In the genomic region with DNA sequence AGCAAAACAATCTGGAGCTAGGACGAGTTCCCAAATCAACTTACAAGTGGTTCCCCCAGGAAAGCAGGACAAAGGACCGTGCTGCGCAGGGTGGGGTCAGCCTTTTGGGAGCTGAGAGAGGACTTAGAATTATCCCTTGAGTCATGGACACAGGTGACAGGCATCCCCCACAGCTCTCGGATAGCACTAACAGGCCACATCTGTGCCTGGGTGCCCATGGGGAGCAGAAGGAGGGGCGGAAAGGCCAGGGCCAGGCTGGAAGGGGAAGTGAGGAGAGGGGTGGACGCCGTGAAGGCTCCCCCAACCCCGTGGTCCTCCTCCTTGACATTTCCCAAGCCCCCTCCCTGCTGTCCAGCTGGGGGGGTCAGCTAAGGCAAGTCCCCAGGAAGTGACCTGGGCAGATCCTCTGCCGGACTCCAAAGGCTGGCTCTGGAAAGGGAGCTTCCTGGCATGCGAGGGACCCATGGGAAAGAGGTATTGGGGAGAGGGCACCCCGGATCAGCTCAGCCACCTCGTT, we compare ENCODE assay signal across 1 cellular context.
TF ChIP-seq lines count a peak whose summit lies in the region.

No MANE protein-coding gene starts in this region.

TF ChIP-seq in GM12878, 131 proteins besides CTCF, POLR2A, EP300 and RAD21 (continued from another document):
- TF ChIP-seq, protein P1, sequence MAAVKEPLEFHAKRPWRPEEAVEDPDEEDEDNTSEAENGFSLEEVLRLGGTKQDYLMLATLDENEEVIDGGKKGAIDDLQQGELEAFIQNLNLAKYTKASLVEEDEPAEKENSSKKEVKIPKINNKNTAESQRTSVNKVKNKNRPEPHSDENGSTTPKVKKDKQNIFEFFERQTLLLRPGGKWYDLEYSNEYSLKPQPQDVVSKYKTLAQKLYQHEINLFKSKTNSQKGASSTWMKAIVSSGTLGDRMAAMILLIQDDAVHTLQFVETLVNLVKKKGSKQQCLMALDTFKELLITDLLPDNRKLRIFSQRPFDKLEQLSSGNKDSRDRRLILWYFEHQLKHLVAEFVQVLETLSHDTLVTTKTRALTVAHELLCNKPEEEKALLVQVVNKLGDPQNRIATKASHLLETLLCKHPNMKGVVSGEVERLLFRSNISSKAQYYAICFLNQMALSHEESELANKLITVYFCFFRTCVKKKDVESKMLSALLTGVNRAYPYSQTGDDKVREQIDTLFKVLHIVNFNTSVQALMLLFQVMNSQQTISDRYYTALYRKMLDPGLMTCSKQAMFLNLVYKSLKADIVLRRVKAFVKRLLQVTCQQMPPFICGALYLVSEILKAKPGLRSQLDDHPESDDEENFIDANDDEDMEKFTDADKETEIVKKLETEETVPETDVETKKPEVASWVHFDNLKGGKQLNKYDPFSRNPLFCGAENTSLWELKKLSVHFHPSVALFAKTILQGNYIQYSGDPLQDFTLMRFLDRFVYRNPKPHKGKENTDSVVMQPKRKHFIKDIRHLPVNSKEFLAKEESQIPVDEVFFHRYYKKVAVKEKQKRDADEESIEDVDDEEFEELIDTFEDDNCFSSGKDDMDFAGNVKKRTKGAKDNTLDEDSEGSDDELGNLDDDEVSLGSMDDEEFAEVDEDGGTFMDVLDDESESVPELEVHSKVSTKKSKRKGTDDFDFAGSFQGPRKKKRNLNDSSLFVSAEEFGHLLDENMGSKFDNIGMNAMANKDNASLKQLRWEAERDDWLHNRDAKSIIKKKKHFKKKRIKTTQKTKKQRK (IDR thresholded peaks at IDR 0.05; ENCODE audit: low read depth, low read length): no peak
- TF ChIP-seq, protein P2, sequence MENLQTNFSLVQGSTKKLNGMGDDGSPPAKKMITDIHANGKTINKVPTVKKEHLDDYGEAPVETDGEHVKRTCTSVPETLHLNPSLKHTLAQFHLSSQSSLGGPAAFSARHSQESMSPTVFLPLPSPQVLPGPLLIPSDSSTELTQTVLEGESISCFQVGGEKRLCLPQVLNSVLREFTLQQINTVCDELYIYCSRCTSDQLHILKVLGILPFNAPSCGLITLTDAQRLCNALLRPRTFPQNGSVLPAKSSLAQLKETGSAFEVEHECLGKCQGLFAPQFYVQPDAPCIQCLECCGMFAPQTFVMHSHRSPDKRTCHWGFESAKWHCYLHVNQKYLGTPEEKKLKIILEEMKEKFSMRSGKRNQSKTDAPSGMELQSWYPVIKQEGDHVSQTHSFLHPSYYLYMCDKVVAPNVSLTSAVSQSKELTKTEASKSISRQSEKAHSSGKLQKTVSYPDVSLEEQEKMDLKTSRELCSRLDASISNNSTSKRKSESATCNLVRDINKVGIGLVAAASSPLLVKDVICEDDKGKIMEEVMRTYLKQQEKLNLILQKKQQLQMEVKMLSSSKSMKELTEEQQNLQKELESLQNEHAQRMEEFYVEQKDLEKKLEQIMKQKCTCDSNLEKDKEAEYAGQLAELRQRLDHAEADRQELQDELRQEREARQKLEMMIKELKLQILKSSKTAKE (IDR thresholded peaks at IDR 0.05; ENCODE audit: low read depth, poor library complexity, severe bottlenecking): no peak
- no peak for TF ChIP-seq BCL11A (IDR thresholded peaks at IDR 0.05; ENCODE audit: low read depth, low read length)
- TF ChIP-seq EED (IDR thresholded peaks at IDR 0.05; ENCODE audit: low read depth): peak; percentile 44
- TF ChIP-seq SPI1 (IDR thresholded peaks at IDR 0.05; ENCODE audit: borderline replicate concordance, insufficient read depth, low read depth, low read length): peak; percentile 37; the same call in 1 of the 2 replicates
- TF ChIP-seq, protein P3, sequence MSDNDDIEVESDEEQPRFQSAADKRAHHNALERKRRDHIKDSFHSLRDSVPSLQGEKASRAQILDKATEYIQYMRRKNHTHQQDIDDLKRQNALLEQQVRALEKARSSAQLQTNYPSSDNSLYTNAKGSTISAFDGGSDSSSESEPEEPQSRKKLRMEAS (IDR thresholded peaks at IDR 0.05; ENCODE audit: low read depth, low read length): no peak
- TF ChIP-seq, protein P4, sequence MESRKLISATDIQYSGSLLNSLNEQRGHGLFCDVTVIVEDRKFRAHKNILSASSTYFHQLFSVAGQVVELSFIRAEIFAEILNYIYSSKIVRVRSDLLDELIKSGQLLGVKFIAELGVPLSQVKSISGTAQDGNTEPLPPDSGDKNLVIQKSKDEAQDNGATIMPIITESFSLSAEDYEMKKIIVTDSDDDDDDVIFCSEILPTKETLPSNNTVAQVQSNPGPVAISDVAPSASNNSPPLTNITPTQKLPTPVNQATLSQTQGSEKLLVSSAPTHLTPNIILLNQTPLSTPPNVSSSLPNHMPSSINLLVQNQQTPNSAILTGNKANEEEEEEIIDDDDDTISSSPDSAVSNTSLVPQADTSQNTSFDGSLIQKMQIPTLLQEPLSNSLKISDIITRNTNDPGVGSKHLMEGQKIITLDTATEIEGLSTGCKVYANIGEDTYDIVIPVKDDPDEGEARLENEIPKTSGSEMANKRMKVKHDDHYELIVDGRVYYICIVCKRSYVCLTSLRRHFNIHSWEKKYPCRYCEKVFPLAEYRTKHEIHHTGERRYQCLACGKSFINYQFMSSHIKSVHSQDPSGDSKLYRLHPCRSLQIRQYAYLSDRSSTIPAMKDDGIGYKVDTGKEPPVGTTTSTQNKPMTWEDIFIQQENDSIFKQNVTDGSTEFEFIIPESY (IDR thresholded peaks at IDR 0.05): no peak
- TF ChIP-seq, protein P5, sequence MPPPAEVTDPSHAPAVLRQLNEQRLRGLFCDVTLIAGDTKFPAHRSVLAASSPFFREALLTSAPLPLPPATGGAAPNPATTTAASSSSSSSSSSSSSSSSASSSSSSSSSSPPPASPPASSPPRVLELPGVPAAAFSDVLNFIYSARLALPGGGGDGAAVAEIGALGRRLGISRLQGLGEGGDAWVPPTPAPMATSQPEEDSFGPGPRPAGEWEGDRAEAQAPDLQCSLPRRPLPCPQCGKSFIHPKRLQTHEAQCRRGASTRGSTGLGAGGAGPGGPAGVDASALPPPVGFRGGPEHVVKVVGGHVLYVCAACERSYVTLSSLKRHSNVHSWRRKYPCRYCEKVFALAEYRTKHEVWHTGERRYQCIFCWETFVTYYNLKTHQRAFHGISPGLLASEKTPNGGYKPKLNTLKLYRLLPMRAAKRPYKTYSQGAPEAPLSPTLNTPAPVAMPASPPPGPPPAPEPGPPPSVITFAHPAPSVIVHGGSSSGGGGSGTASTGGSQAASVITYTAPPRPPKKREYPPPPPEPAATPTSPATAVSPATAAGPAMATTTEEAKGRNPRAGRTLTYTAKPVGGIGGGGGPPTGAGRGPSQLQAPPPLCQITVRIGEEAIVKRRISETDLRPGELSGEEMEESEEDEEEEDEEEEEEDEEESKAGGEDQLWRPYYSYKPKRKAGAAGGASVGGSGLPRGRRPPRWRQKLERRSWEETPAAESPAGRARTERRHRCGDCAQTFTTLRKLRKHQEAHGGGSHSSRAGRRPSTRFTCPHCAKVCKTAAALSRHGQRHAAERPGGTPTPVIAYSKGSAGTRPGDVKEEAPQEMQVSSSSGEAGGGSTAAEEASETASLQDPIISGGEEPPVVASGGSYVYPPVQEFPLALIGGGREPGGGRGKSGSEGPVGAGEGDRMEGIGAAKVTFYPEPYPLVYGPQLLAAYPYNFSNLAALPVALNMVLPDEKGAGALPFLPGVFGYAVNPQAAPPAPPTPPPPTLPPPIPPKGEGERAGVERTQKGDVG (CRISPR knock-in tag; IDR thresholded peaks at IDR 0.05): no peak
- TF ChIP-seq, protein P6, sequence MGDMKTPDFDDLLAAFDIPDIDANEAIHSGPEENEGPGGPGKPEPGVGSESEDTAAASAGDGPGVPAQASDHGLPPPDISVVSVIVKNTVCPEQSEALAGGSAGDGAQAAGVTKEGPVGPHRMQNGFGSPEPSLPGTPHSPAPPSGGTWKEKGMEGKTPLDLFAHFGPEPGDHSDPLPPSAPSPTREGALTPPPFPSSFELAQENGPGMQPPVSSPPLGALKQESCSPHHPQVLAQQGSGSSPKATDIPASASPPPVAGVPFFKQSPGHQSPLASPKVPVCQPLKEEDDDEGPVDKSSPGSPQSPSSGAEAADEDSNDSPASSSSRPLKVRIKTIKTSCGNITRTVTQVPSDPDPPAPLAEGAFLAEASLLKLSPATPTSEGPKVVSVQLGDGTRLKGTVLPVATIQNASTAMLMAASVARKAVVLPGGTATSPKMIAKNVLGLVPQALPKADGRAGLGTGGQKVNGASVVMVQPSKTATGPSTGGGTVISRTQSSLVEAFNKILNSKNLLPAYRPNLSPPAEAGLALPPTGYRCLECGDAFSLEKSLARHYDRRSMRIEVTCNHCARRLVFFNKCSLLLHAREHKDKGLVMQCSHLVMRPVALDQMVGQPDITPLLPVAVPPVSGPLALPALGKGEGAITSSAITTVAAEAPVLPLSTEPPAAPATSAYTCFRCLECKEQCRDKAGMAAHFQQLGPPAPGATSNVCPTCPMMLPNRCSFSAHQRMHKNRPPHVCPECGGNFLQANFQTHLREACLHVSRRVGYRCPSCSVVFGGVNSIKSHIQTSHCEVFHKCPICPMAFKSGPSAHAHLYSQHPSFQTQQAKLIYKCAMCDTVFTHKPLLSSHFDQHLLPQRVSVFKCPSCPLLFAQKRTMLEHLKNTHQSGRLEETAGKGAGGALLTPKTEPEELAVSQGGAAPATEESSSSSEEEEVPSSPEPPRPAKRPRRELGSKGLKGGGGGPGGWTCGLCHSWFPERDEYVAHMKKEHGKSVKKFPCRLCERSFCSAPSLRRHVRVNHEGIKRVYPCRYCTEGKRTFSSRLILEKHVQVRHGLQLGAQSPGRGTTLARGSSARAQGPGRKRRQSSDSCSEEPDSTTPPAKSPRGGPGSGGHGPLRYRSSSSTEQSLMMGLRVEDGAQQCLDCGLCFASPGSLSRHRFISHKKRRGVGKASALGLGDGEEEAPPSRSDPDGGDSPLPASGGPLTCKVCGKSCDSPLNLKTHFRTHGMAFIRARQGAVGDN (IDR thresholded peaks at IDR 0.05): no peak
- TF ChIP-seq PAX5 (IDR thresholded peaks at IDR 0.05; ENCODE audit: borderline replicate concordance, low read depth, low read length): no peak
- no peak for TF ChIP-seq JUNB (IDR thresholded peaks at IDR 0.05)
- TF ChIP-seq, protein P7, sequence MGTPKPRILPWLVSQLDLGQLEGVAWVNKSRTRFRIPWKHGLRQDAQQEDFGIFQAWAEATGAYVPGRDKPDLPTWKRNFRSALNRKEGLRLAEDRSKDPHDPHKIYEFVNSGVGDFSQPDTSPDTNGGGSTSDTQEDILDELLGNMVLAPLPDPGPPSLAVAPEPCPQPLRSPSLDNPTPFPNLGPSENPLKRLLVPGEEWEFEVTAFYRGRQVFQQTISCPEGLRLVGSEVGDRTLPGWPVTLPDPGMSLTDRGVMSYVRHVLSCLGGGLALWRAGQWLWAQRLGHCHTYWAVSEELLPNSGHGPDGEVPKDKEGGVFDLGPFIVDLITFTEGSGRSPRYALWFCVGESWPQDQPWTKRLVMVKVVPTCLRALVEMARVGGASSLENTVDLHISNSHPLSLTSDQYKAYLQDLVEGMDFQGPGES (IDR thresholded peaks at IDR 0.05): no peak
- TF ChIP-seq, protein P8, sequence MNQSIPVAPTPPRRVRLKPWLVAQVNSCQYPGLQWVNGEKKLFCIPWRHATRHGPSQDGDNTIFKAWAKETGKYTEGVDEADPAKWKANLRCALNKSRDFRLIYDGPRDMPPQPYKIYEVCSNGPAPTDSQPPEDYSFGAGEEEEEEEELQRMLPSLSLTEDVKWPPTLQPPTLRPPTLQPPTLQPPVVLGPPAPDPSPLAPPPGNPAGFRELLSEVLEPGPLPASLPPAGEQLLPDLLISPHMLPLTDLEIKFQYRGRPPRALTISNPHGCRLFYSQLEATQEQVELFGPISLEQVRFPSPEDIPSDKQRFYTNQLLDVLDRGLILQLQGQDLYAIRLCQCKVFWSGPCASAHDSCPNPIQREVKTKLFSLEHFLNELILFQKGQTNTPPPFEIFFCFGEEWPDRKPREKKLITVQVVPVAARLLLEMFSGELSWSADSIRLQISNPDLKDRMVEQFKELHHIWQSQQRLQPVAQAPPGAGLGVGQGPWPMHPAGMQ (IDR thresholded peaks at IDR 0.05; ENCODE audit: borderline replicate concordance): no peak
- no peak for TF ChIP-seq SREBF2 (IDR thresholded peaks at IDR 0.05; ENCODE audit: low read length)
